18 cellular contexts compared by ENCODE assay signal in genomic region chr9:89342948-89343347, GRCh38.
"Had no signal": no experiment of that assay in that cellular context is flagged by ENCODE, and none has a peak within 500 bp of the region (broad histone marks: within the 10 kb centered on the region; RNA-seq: fewer than 3 reads in every experiment).

No MANE protein-coding gene starts in this region.

- H3K4me1 ChIP-seq: left ventricle myocardium inferior, neural progenitor cell, prostate gland, tibial nerve had no signal

- H3K9me3 Mint-ChIP-seq: activated CD4-positive, alpha-beta T cell treated with anti-CD3 and anti-CD28 coated beads, Interleukin-2, amount 10 ng/mL, durations not matched to agents 7 days and 5 days; naive B cell; neural progenitor cell; stimulated activated naive CD8-positive, alpha-beta T cell treated with anti-CD3 and anti-CD28 coated beads, Interleukin-15, Interleukin-2, amounts not matched to agents 100 ng/mL and 50 ng/mL, for 24 hours had no signal

- H3K4me1 Mint-ChIP-seq: neural progenitor cell had no signal

- H3K27ac Mint-ChIP-seq: activated CD4-positive, alpha-beta T cell treated with anti-CD3 and anti-CD28 coated beads, Interleukin-2, amount 10 ng/mL, durations not matched to agents 7 days and 5 days; neural progenitor cell; stimulated activated naive CD8-positive, alpha-beta T cell treated with anti-CD3 and anti-CD28 coated beads, Interleukin-15, Interleukin-2, amounts not matched to agents 100 ng/mL and 50 ng/mL, for 24 hours had no signal

- DNase-seq: activated CD4-positive, alpha-beta T cell treated with anti-CD3 and anti-CD28 coated beads, Interleukin-2, amount 10 ng/mL, durations not matched to agents 7 days and 5 days; activated CD8-positive, alpha-beta memory T cell treated with anti-CD3 and anti-CD28 coated beads, Interleukin-2, amount 50 U/mL, for 4 hours; activated gamma-delta T cell treated with Interleukin-2 at 50 U/mL for 16 hours; activated T-cell treated with anti-CD3 and anti-CD28 coated beads, Interleukin-2, amount 50 U/mL, for 72 hours; amniotic stem cell; left ventricle myocardium inferior; mucosa of descending colon; naive B cell; right cardiac atrium had no signal

- H3K4me3 Mint-ChIP-seq: activated CD4-positive, alpha-beta T cell treated with anti-CD3 and anti-CD28 coated beads, Interleukin-2, amount 10 ng/mL, durations not matched to agents 7 days and 5 days; naive B cell; neural progenitor cell; stimulated activated naive CD8-positive, alpha-beta T cell treated with anti-CD3 and anti-CD28 coated beads, Interleukin-15, Interleukin-2, amounts not matched to agents 100 ng/mL and 50 ng/mL, for 24 hours had no signal

- ATAC-seq: activated T-cell treated with anti-CD3 and anti-CD28 coated beads, Interleukin-2, amount 50 U/mL, for 72 hours; mucosa of descending colon; right cardiac atrium had no signal

- H2AFZ ChIP-seq: neural progenitor cell had no signal

- H3K27ac ChIP-seq: epithelial cell of prostate, left ventricle myocardium inferior, neural progenitor cell, prostate gland, skin epidermis, tibial nerve had no signal

- H3K4me3 ChIP-seq: left ventricle myocardium inferior, mucosa of descending colon, neural progenitor cell, prostate gland, skin epidermis, tibial nerve had no signal

- FAIRE-seq: frontal cortex, urothelium cell line had no signal

- H3K9me3 ChIP-seq: left ventricle myocardium inferior, mucosa of descending colon, prostate gland, tibial nerve had no signal

- H3K9ac ChIP-seq: neural progenitor cell had no signal

- H3K27me3 Mint-ChIP-seq: activated CD4-positive, alpha-beta T cell treated with anti-CD3 and anti-CD28 coated beads, Interleukin-2, amount 10 ng/mL, durations not matched to agents 7 days and 5 days; activated naive CD8-positive, alpha-beta T cell; naive B cell; stimulated activated naive CD8-positive, alpha-beta T cell treated with anti-CD3 and anti-CD28 coated beads, Interleukin-15, Interleukin-2, amounts not matched to agents 100 ng/mL and 50 ng/mL, for 24 hours had no signal

- H3K4me2 ChIP-seq: neural progenitor cell had no signal

- H3K27me3 ChIP-seq: neural progenitor cell, tibial nerve had no signal
